Comparison of ENCODE assay signal across 1 cellular context in genomic region chr2:64825831-64826496, GRCh38.
TF ChIP-seq lines count a peak whose summit lies in the region.

No MANE protein-coding gene starts in this region.

TF ChIP-seq in IMR-90, 13 proteins besides CTCF, POLR2A, EP300 and RAD21 (continued from another document):
- TF ChIP-seq USF2 (IDR thresholded peaks at IDR 0.05; ENCODE audit: low read depth, low read length) (no peak), RCOR1 (IDR thresholded peaks at IDR 0.05; ENCODE audit: insufficient replicate concordance, low read length) (no peak), CHD1 (IDR thresholded peaks at IDR 0.05; ENCODE audit: low read depth, low read length) (no peak), BHLHE40 (IDR thresholded peaks at IDR 0.05; ENCODE audit: low read depth, low read length) (no peak), RFX5 (IDR thresholded peaks at IDR 0.05; ENCODE audit: low read depth, low read length) (no peak), NFE2L2 (IDR thresholded peaks at IDR 0.05; ENCODE audit: low read depth, low read length) (no peak), ELK1 (IDR thresholded peaks at IDR 0.05; ENCODE audit: borderline replicate concordance, low read depth, low read length) (no peak), MXI1 (IDR thresholded peaks at IDR 0.05; ENCODE audit: borderline replicate concordance, low read depth, low read length) (no peak), SMC3 (IDR thresholded peaks at IDR 0.05; ENCODE audit: low read depth, low read length) (no peak), FOS (IDR thresholded peaks at IDR 0.05; ENCODE audit: low read depth, low read length) (no peak), MAFK (IDR thresholded peaks at IDR 0.05; ENCODE audit: low read depth, low read length) (no peak)
